In the genomic region with DNA sequence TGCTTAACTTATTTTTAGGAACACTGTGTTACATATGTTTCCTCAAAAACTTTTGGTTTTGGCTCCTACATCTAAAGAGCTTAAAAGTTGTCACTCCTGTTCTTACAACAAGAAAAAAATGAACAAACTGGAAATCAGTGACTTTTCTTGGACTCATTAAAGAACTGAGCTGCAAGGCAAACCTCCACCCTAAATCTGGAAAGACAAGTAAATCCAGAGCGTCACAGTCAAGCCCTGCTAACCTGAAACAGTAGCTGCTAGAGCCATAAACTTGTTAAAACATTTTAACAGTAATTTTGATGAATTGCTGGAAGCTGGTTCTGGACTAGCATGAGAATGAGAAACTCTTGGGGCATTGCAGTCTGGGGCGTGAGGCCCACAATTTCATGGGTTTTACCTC, we compare ENCODE assay signal across 25 cellular contexts.
"Had no signal": no experiment of that assay in that cellular context is flagged by ENCODE, and none has a peak within 500 bp of the region (broad histone marks: within the 10 kb centered on the region; RNA-seq: fewer than 3 reads in every experiment).

No MANE protein-coding gene starts in this region.

- H3K4me1 Mint-ChIP-seq: naive thymus-derived CD8-positive, alpha-beta T cell; nephron progenitor cell; stimulated activated effector memory CD8-positive, alpha-beta T cell treated with anti-CD3 and anti-CD28 coated beads, Interleukin-12 subunit alpha, Interleukin-12 subunit beta, amount 100 ng/mL, for 72 hours had no signal

- H3K27ac Mint-ChIP-seq: effector memory CD8-positive, alpha-beta T cell; naive thymus-derived CD8-positive, alpha-beta T cell; nephron progenitor cell; stimulated activated effector memory CD8-positive, alpha-beta T cell treated with anti-CD3 and anti-CD28 coated beads, Interleukin-12 subunit alpha, Interleukin-12 subunit beta, amount 100 ng/mL, for 72 hours had no signal

- H3K4me3 ChIP-seq: esophagus muscularis mucosa, lower lobe of right lung, ovary, psoas muscle, sigmoid colon, stomach, testis, transverse colon had no signal

- H3K36me3 Mint-ChIP-seq: naive thymus-derived CD8-positive, alpha-beta T cell; stimulated activated effector memory CD8-positive, alpha-beta T cell treated with anti-CD3 and anti-CD28 coated beads, Interleukin-12 subunit alpha, Interleukin-12 subunit beta, amount 100 ng/mL, for 72 hours had no signal

- ATAC-seq: effector memory CD8-positive, alpha-beta T cell; left cardiac atrium; left ventricle myocardium superior; lower lobe of right lung; naive thymus-derived CD8-positive, alpha-beta T cell; psoas muscle; right cardiac atrium; stimulated activated effector memory CD8-positive, alpha-beta T cell treated with anti-CD3 and anti-CD28 coated beads, Interleukin-12 subunit alpha, Interleukin-12 subunit beta, amount 100 ng/mL, for 72 hours had no signal

- H3K27me3 ChIP-seq: esophagus muscularis mucosa, ovary, sigmoid colon, stomach, testis, transverse colon had no signal

- H3K4me1 ChIP-seq: esophagus muscularis mucosa, lower lobe of right lung, psoas muscle, sigmoid colon, stomach, testis, transverse colon had no signal

- H3K27ac ChIP-seq: esophagus muscularis mucosa, lower lobe of right lung, ovary, psoas muscle, sigmoid colon, stomach, testis, transverse colon had no signal

- H3K27me3 Mint-ChIP-seq: effector memory CD8-positive, alpha-beta T cell; naive thymus-derived CD8-positive, alpha-beta T cell had no signal

- H3K36me3 ChIP-seq: esophagus muscularis mucosa, lower lobe of right lung, ovary, sigmoid colon, stomach, transverse colon had no signal

- H3K4me3 Mint-ChIP-seq: effector memory CD8-positive, alpha-beta T cell; naive thymus-derived CD8-positive, alpha-beta T cell; nephron progenitor cell; stimulated activated effector memory CD8-positive, alpha-beta T cell treated with anti-CD3 and anti-CD28 coated beads, Interleukin-12 subunit alpha, Interleukin-12 subunit beta, amount 100 ng/mL, for 72 hours had no signal

- H3K9me3 ChIP-seq: esophagus muscularis mucosa, lower lobe of right lung, ovary, psoas muscle, sigmoid colon, stomach, testis, transverse colon had no signal

- DNase-seq: caudate nucleus; cerebellar nuclear complex; cortex of kidney; effector memory CD8-positive, alpha-beta T cell; foreskin melanocyte; head of caudate nucleus; left cardiac atrium; left ventricle myocardium superior; lower lobe of right lung; naive thymus-derived CD8-positive, alpha-beta T cell; nephron progenitor cell; nucleus accumbens; ovary; posterior cingulate gyrus; psoas muscle; right cardiac atrium; sigmoid colon; stimulated activated CD4-positive, alpha-beta T cell treated with anti-CD3 and anti-CD28 coated beads, Interleukin-2, amount 100 ng/mL, for 24 hours; stimulated activated CD4-positive, alpha-beta T cell treated with anti-CD3 and anti-CD28 coated beads, Interleukin-4, amount 100 ng/mL, for 24 hours; stimulated activated naive CD4-positive, alpha-beta T cell treated with Interleukin-2 at 50 U/mL for 16 hours; stomach; testis; transverse colon had no signal
